11 cellular contexts compared by ENCODE assay signal in genomic region chr13:59360916-59361315, GRCh38.
"Had no signal": no experiment of that assay in that cellular context is flagged by ENCODE, and none has a peak within 500 bp of the region (broad histone marks: within the 10 kb centered on the region; RNA-seq: fewer than 3 reads in every experiment).

No MANE protein-coding gene starts in this region.

- H3K9me3 ChIP-seq: HAP-1 had no signal

- H3K4me3 Mint-ChIP-seq: GM23338, H9, HFFc6 had no signal

- H3K9me3 Mint-ChIP-seq: GM23338, H9, HFFc6 had no signal

- H3K36me3 ChIP-seq: HAP-1 had no signal

- FAIRE-seq: H1, H54 had no signal

- H3K27ac Mint-ChIP-seq: GM23338, H9, HFFc6 had no signal

- ATAC-seq: GM23338, HCT116 had no signal

- DNase-seq: GM23248, GOT3, H7, H9, HCEC 1CT, HFFc6 had no signal

- H3K4me1 ChIP-seq: HAP-1 had no signal

- H3K4me2 ChIP-seq: GM23338 had no signal

- H3K4me3 ChIP-seq: GM23248, GM23338, HAP-1 had no signal

- H3K27ac ChIP-seq: GM23248 had no signal

- H2AFZ ChIP-seq: GM23248, GM23338 had no signal
